ENCODE assay signal across 11 cellular contexts in genomic region chr2:117832905-117833613, GRCh38. TPM values are rescaled to one million over a fixed set of nuclear protein-coding genes. Genes with fewer than 3 reads are reported as not detected.
DNase-seq lines count a peak whose midpoint lies in the region; ATAC-seq, FAIRE-seq and TF ChIP-seq lines count a peak whose summit lies in the region.
"Had no signal": no experiment of that assay in that cellular context is flagged by ENCODE, and none has a peak within 500 bp of the region (broad histone marks: within the 10 kb centered on the region; RNA-seq: fewer than 3 reads in every experiment).

No MANE protein-coding gene starts in this region.

- H3K27me3 Mint-ChIP-seq in CD4-positive, alpha-beta T cell = no peaks in the 10 kb centered on the region

- H3K4me2 ChIP-seq in HCT116 (ENCODE audit: low read length) = no peak overlapping the region

- peak overlapping the region; percentile 49 for H3K27ac Mint-ChIP-seq in CD4-positive, alpha-beta T cell

- H3K36me3 Mint-ChIP-seq in CD4-positive, alpha-beta T cell (ENCODE audit: low read depth) = peaks cover 91% of the 10 kb centered on the region

- H3K4me3 Mint-ChIP-seq in CD4-positive, alpha-beta T cell = no peak overlapping the region

- POLR2A ChIA-PET in CD4-positive, alpha-beta T cell (lab: Charles Lee) = interaction anchor here (1.2 kb wide), 1 partner anchor 17 kb away, joined by 3 read pairs; no protein-coding TSS in a partner anchor
- POLR2A ChIA-PET in HCT116 (lab: Charles Lee) = no interaction called here

- WGBS in small intestine, 3 donors = 84 to 93% (median 88%) methylated on average over 9 of the region's 9 CpGs

- RAD21 ChIA-PET in HCT116 (lab: Charles Lee; ENCODE audit: low non-redundant PET in 1 of 2, low total read pairs in 2 of 2, uncharacterized antibody in 2 of 2, unreplicated experiment in 2 of 2) = no interaction called here

- no peak overlapping the region for H3K27ac ChIP-seq in CD4-positive, alpha-beta T cell (ENCODE audit: low read depth, low read length)
- H3K27ac ChIP-seq in HCT116 (ENCODE audit: low read depth, low read length) (no peak overlapping the region), small intestine (ENCODE audit: low read depth in 1 of 2, low read length in 1 of 2) (no peak overlapping the region)
- H3K27ac ChIP-seq: stomach had no signal

- FAIRE-seq in small intestine (lab: Jason Lieb, UNC) = no peak
- FAIRE-seq: frontal cortex had no signal

- no peak overlapping the region for H3K4me3 ChIP-seq in HCT116 (replicated peaks in 1 of 2; ENCODE audit: low read depth in 1 of 2, low read length in 2 of 2)
- no peak overlapping the region for H3K4me3 ChIP-seq in small intestine (ENCODE audit: low read depth in 1 of 2, low read length in 2 of 2)
- H3K4me3 ChIP-seq: stomach had no signal

- no peak for TF ChIP-seq RAD21 in HCT116 (IDR thresholded peaks at IDR 0.05; ENCODE audit: low read depth)

- H3K27me3 ChIP-seq in CD4-positive, alpha-beta T cell (ENCODE audit: control insufficient read depth, insufficient read depth, low read length) = no peaks in the 10 kb centered on the region
- H3K27me3 ChIP-seq in HCT116 (ENCODE audit: insufficient read depth, low read length) (no peaks in the 10 kb centered on the region), small intestine (ENCODE audit: control insufficient read depth in 2 of 2, insufficient read depth in 2 of 2, low read length in 2 of 2) (no peaks in the 10 kb centered on the region)

- H3K4me1 Mint-ChIP-seq in CD4-positive, alpha-beta T cell (ENCODE audit: low read depth) = no peaks in the 10 kb centered on the region

- no peaks in the 10 kb centered on the region for H3K9me3 Mint-ChIP-seq in CD4-positive, alpha-beta T cell
- H3K9me3 Mint-ChIP-seq: activated naive CD4-positive, alpha-beta T cell treated with anti-CD3 and anti-CD28 coated beads, Interleukin-2, amount 50 U/mL, for 72 hours had no signal

- CTCF ChIA-PET in CD4-positive, alpha-beta T cell (lab: Charles Lee) = interaction anchor here (1.6 kb wide), 1 partner anchor 19 kb away, joined by 6 read pairs; the partner anchor contains the start of gene DDX18
- CTCF ChIA-PET in HCT116 (lab: Charles Lee) = no interaction called here

- H3K36me3 ChIP-seq in HCT116 (ENCODE audit: control insufficient read depth in 1 of 2, insufficient read depth in 2 of 2, low read length in 2 of 2) (peaks cover 35 to 43% of the 10 kb centered on the region in 2 experiments; a peak in 3 of 4 replicates), small intestine (ENCODE audit: control insufficient read depth in 2 of 2, insufficient read depth in 2 of 2, low read length in 2 of 2) (peaks cover 5 to 6% of the 10 kb centered on the region in 2 donors)

- DNase-seq in CD4-positive, alpha-beta T cell = peak in 1 of 10 experiments; percentile 19
- no peak for DNase-seq in HCT116 (ENCODE audit: low read depth, low spot score)
- peak; percentile 16 for DNase-seq in amniotic stem cell (lab: John Stamatoyannopoulos, UW)
- peak; percentile 51 for DNase-seq in iPS-NIHi11 (ENCODE audit: low spot score)
- DNase-seq in activated effector memory CD4-positive, alpha-beta T cell treated with anti-CD3 and anti-CD28 coated beads, Interleukin-2, amount 50 U/mL, for 16 hours = no peak
- DNase-seq in SHP77 treated with DMSO at 0.1 percent for 48 hours (lab: John Stamatoyannopoulos, UW) = no peak
- no peak for DNase-seq in cerebellar nuclear complex (lab: John Stamatoyannopoulos, UW)
- DNase-seq in small intestine = no peak
- DNase-seq: stomach had no signal

- TF ChIP-seq POLR2A in HCT116 (IDR thresholded peaks at IDR 0.05; ENCODE audit: borderline replicate concordance, extremely low read depth, insufficient read depth, insufficient read length) = no peak

- no peak overlapping the region for H2AFZ ChIP-seq in HCT116 (ENCODE audit: low read depth, low read length, poor library complexity, severe bottlenecking)

- H3K9me2 ChIP-seq in HCT116 (ENCODE audit: insufficient read depth) = no peaks in the 10 kb centered on the region

- BruUV-seq in HCT116 (replicated peaks; lab: Mats Ljungman, UMichigan) = no TSS peak

- no peak for TF ChIP-seq CTCF in CD4-positive, alpha-beta T cell (IDR thresholded peaks at IDR 0.05)
- TF ChIP-seq CTCF in HCT116 (IDR thresholded peaks at IDR 0.05 in 2 of 3, conservative IDR thresholded peaks at IDR 0.05 in 1 of 3; ENCODE audit: borderline replicate concordance in 1 of 3, insufficient read depth in 1 of 3, low read depth in 2 of 3, low read length in 2 of 3) = no peak

- 0 out of 2 replicates have a peak, but pooled peaks cover 4% of the 10 kb centered on the region for H3K79me2 ChIP-seq in HCT116 (ENCODE audit: insufficient read depth, low read length)

- no peak overlapping the region for H3K9ac ChIP-seq in HCT116 (ENCODE audit: low read length)

- H3K4me1 ChIP-seq in HCT116 (ENCODE audit: control insufficient read depth in 1 of 2, insufficient read depth in 2 of 2, low read length in 2 of 2) (no peaks in the 10 kb centered on the region), small intestine (ENCODE audit: control insufficient read depth in 2 of 2, insufficient read depth in 1 of 2, low read depth in 1 of 2, low read length in 1 of 2) (no peaks in the 10 kb centered on the region)

- no peaks in the 10 kb centered on the region for H3K9me3 ChIP-seq in CD4-positive, alpha-beta T cell (ENCODE audit: control insufficient read depth, low read length)
- H3K9me3 ChIP-seq in HCT116 (ENCODE audit: control insufficient read depth in 1 of 2, insufficient read depth in 1 of 2, low read depth in 1 of 2, low read length in 2 of 2) = no peaks in the 10 kb centered on the region
- H3K9me3 ChIP-seq in small intestine (ENCODE audit: control insufficient read depth, low read depth) = no peaks in the 10 kb centered on the region
- H3K9me3 ChIP-seq: stomach had no signal

- H4K20me1 ChIP-seq in HCT116 (ENCODE audit: insufficient read depth) = no peaks in the 10 kb centered on the region

- intact Hi-C loops in CD4-positive, alpha-beta T cell (cut with DNase I, micrococcal nuclease) = loop anchor here in 1 of 2 experiments (2.0 kb wide), 1 partner anchor 18 kb away; the partner anchor contains the start of gene DDX18
- intact Hi-C loops in HCT116 (cut with micrococcal nuclease) = loop anchor here (10.0 kb wide), 1 partner anchor 1032 kb away; no protein-coding TSS in a partner anchor

- ATAC-seq in CD4-positive, alpha-beta T cell (ENCODE audit: poor library complexity) = peak; percentile 55
- peak; percentile 42 for ATAC-seq in HCT116
- ATAC-seq: activated naive CD4-positive, alpha-beta T cell treated with anti-CD3 and anti-CD28 coated beads, Interleukin-2, amount 50 U/mL, for 72 hours had no signal

TF ChIP-seq in HCT116, 20 proteins besides CTCF, POLR2A, EP300 and RAD21:
- TF ChIP-seq SP1 (IDR thresholded peaks at IDR 0.05; ENCODE audit: low read depth) = no peak
- TF ChIP-seq REST (IDR thresholded peaks at IDR 0.05; ENCODE audit: low read depth) = peak; percentile 75
- no peak for TF ChIP-seq SRF (IDR thresholded peaks at IDR 0.05; ENCODE audit: low read depth)

RNA-seq across cellular contexts. Expression of gene DDX18, which starts 18.6 kb away (rescaled TPM):
- total RNA-seq in CD4-positive, alpha-beta T cell = 100 to 1,000 TPM; 172 to 177 TPM
- 99.7 TPM for total RNA-seq in HCT116 (2021; ENCODE audit: unreplicated experiment)
- polyA plus RNA-seq in HCT116 (2012) = 51.3 and 55.0 TPM in 2 replicates
- polyA plus RNA-seq in small intestine = 10 to 100 TPM; 16.8 to 32.3 (median 18.4) TPM

Comparison
In these comparisons a context has a peak if more than half of its experiments do, and no peak if none do; other contexts are left out.
1. DNase-seq: peak in amniotic stem cell (single experiment) and iPS-NIHi11 (single experiment); none in HCT116 (single experiment), activated effector memory CD4-positive, alpha-beta T cell treated with anti-CD3 and anti-CD28 coated beads, Interleukin-2, amount 50 U/mL, for 16 hours (single experiment), SHP77 treated with DMSO at 0.1 percent for 48 hours (single experiment), cerebellar nuclear complex (0 of 2) and small intestine (single experiment).